Comparison of ENCODE assay signal across 8 cellular contexts in genomic region chr1:83860506-83861221, GRCh38.
A peak's percentile ranks its signal among the peaks of the same experiment; 100 is the strongest.
DNase-seq lines count a peak whose midpoint lies in the region; ATAC-seq, FAIRE-seq and TF ChIP-seq lines count a peak whose summit lies in the region.

No MANE protein-coding gene starts in this region.

- no peaks in the 10 kb centered on the region for H4K20me1 ChIP-seq in SK-N-SH (ENCODE audit: insufficient read depth)

- H3K36me3 Mint-ChIP-seq in WTC11 = no peaks in the 10 kb centered on the region

- TF ChIP-seq RAD21 in SK-N-SH (IDR thresholded peaks at IDR 0.05; ENCODE audit: low read length) = no peak

- peaks cover 6% of the 10 kb centered on the region for H3K27me3 ChIP-seq in HUES64 (ENCODE audit: insufficient read depth, low read length)
- H3K27me3 ChIP-seq in bronchial epithelial cell (ENCODE audit: control insufficient read depth, insufficient read depth, low read length) = no peaks in the 10 kb centered on the region
- H3K27me3 ChIP-seq in SK-N-SH (ENCODE audit: insufficient read depth) = no peaks in the 10 kb centered on the region

- peak overlapping the region; percentile 48 for H3K4me3 Mint-ChIP-seq in WTC11

- H3F3A ChIP-seq in SK-N-SH (replicated peaks; ENCODE audit: insufficient read depth) = no peaks in the 10 kb centered on the region

- ATAC-seq in GM21360 (IDR thresholded peaks at IDR 0.05; ENCODE audit: unreplicated experiment) = peak; percentile 95
- peak; percentile 97 for ATAC-seq in WTC11

- no peak overlapping the region for H3K27ac Mint-ChIP-seq in WTC11

- H3K4me2 ChIP-seq in SK-N-SH = no peak overlapping the region

- WGBS in HUES64 = 89% methylated on average over 53 of the region's 53 CpGs
- 88% methylated on average over 33 of the region's 53 CpGs for WGBS in SK-N-SH (ENCODE audit: low lambda C conversion rate)

- H3K9me3 Mint-ChIP-seq in WTC11 = no peaks in the 10 kb centered on the region

- CTCF ChIA-PET in WTC11 (lab: Charles Lee) = interaction anchor here (0.6 to 1.0 kb wide), 6 partner anchors 10 to 794 kb away, joined by 3 read pairs; no protein-coding TSS in a partner anchor
- CTCF ChIA-PET in SK-N-SH (lab: Yijun Ruan, JAX) = no interaction called here

- H2AFZ ChIP-seq in SK-N-SH (ENCODE audit: low read depth) = no peak overlapping the region

- POLR2A ChIA-PET in WTC11 (lab: Charles Lee) = no interaction called here
- POLR2A ChIA-PET in SK-N-SH (lab: Yijun Ruan, JAX) = no interaction called here

- H3K27me3 Mint-ChIP-seq in WTC11 (ENCODE audit: low read depth) = peaks cover 17% of the 10 kb centered on the region

- H3K4me1 Mint-ChIP-seq in WTC11 = peaks cover 8% of the 10 kb centered on the region

- H3K4me1 ChIP-seq in HUES64 (ENCODE audit: insufficient read depth, low read length) (0 out of 2 replicates have a peak, but pooled peaks cover 3% of the 10 kb centered on the region), SK-N-SH (ENCODE audit: control insufficient read depth in 1 of 2, insufficient read depth in 2 of 2, low read depth in 1 of 2, low read length in 1 of 2) (peaks cover 0 to 3% of the 10 kb centered on the region in 2 experiments; a peak in 1 of 4 replicates)

- H3K79me2 ChIP-seq in SK-N-SH (ENCODE audit: insufficient read depth) = no peaks in the 10 kb centered on the region

- DNase-seq in COLO668 (lab: John Stamatoyannopoulos, UW; ENCODE audit: unreplicated experiment) (peak; percentile 94), WTC11 (ENCODE audit: low spot score) (peak; percentile 91), bronchial epithelial cell (ENCODE audit: low read depth) (peak; percentile 44), kidney glomerular epithelial cell (lab: John Stamatoyannopoulos, UW) (peak; percentile 52), SK-N-SH (no peak)
- DNase-seq in stimulated activated CD4-positive, alpha-beta T cell treated with anti-CD3 and anti-CD28 coated beads, Interleukin-15, amount 100 ng/mL, for 1 hour (ENCODE audit: low read depth in 1 of 2, low spot score in 1 of 2) = peak; percentile 41 to 68

- H3K9me3 ChIP-seq in HUES64 (ENCODE audit: insufficient read depth, low read depth, low read length) (no peaks in the 10 kb centered on the region), SK-N-SH (no peaks in the 10 kb centered on the region)

- H3K36me3 ChIP-seq in HUES64 (ENCODE audit: insufficient read depth, low read length) = no peaks in the 10 kb centered on the region
- H3K36me3 ChIP-seq in bronchial epithelial cell (ENCODE audit: control insufficient read depth, insufficient read depth, low read length) = no peaks in the 10 kb centered on the region
- no peaks in the 10 kb centered on the region for H3K36me3 ChIP-seq in SK-N-SH (replicated peaks in 1 of 2; ENCODE audit: control insufficient read depth in 1 of 2, insufficient read depth in 2 of 2, low read length in 1 of 2)

- H3K27ac ChIP-seq in HUES64 (ENCODE audit: low read depth, low read length) = no peak overlapping the region
- H3K27ac ChIP-seq in SK-N-SH (ENCODE audit: low read depth in 2 of 2, low read length in 1 of 2) = no peak overlapping the region

- H3K9ac ChIP-seq in HUES64 (ENCODE audit: low read depth, low read length) (no peak overlapping the region; the same call in 1 of the 2 replicates), SK-N-SH (no peak overlapping the region)

- TF ChIP-seq CTCF in WTC11 (IDR thresholded peaks at IDR 0.05) = peak; percentile 33; the same call in 1 of the 2 replicates
- TF ChIP-seq CTCF in bronchial epithelial cell (IDR thresholded peaks at IDR 0.05; ENCODE audit: insufficient read depth, low read length, severe bottlenecking) = peak; percentile 85
- TF ChIP-seq CTCF in SK-N-SH (IDR thresholded peaks at IDR 0.05) = no peak

- H3K9me2 ChIP-seq in SK-N-SH = no peaks in the 10 kb centered on the region

- H3K4me3 ChIP-seq in HUES64 (ENCODE audit: low read length) = peak overlapping the region; percentile 42
- peak overlapping the region; percentile 65 for H3K4me3 ChIP-seq in bronchial epithelial cell (ENCODE audit: low read depth, low read length)
- no peak overlapping the region; a peak in 1 of 4 replicates for H3K4me3 ChIP-seq in SK-N-SH (ENCODE audit: low read depth in 2 of 2, low read length in 1 of 2)

- no peak for TF ChIP-seq EP300 in SK-N-SH (IDR thresholded peaks at IDR 0.05; ENCODE audit: borderline replicate concordance in 1 of 2, low read depth in 1 of 2, low read length in 1 of 2)

- no peak for FAIRE-seq in bronchial epithelial cell (lab: Jason Lieb, UNC)

TF ChIP-seq in WTC11, 78 proteins besides CTCF, POLR2A, EP300 and RAD21 (continues in another document):
- TF ChIP-seq ZNF138 (CRISPR knock-in tag; conservative IDR thresholded peaks at IDR 0.05) (no peak), CREM (CRISPR knock-in tag; IDR thresholded peaks at IDR 0.05) (peak; percentile 76), HMGXB4 (CRISPR knock-in tag; IDR thresholded peaks at IDR 0.05) (peak; percentile 95), USF1 (CRISPR knock-in tag; IDR thresholded peaks at IDR 0.05) (peak; percentile 67)

TF ChIP-seq in SK-N-SH, 30 proteins besides CTCF, POLR2A, EP300 and RAD21:
- TF ChIP-seq ELF1 (IDR thresholded peaks at IDR 0.05) (no peak), TEAD4 (IDR thresholded peaks at IDR 0.05; ENCODE audit: borderline replicate concordance, insufficient read depth) (no peak), USF2 (IDR thresholded peaks at IDR 0.05; ENCODE audit: borderline replicate concordance, low read depth, low read length) (no peak), NFIC (IDR thresholded peaks at IDR 0.05; ENCODE audit: borderline replicate concordance) (no peak), RFX5 (IDR thresholded peaks at IDR 0.05; ENCODE audit: low read length) (no peak), NRF1 (IDR thresholded peaks at IDR 0.05; ENCODE audit: low read depth, low read length) (no peak), MXI1 (IDR thresholded peaks at IDR 0.05; ENCODE audit: low read depth, low read length) (no peak), CHD2 (IDR thresholded peaks at IDR 0.05; ENCODE audit: low read length, partially characterized antibody) (no peak), FOXJ3 (CRISPR knock-in tag; IDR thresholded peaks at IDR 0.05) (no peak), RXRA (IDR thresholded peaks at IDR 0.05; ENCODE audit: borderline replicate concordance, low read depth) (no peak), POLR2AphosphoS5 (IDR thresholded peaks at IDR 0.05; ENCODE audit: low read depth, low read length) (no peak), MEF2A (IDR thresholded peaks at IDR 0.05; ENCODE audit: borderline replicate concordance, low read depth) (no peak), FOXM1 (IDR thresholded peaks at IDR 0.05; ENCODE audit: low read depth) (no peak), PBX3 (IDR thresholded peaks at IDR 0.05) (no peak), RCOR1 (IDR thresholded peaks at IDR 0.05; ENCODE audit: low read length) (no peak), EZH2phosphoT487 (IDR thresholded peaks at IDR 0.05; ENCODE audit: borderline replicate concordance, low read depth) (no peak), YY1 (IDR thresholded peaks at IDR 0.05; ENCODE audit: low read depth) (no peak)

Comparison
In these comparisons a context has a peak if more than half of its experiments do, and no peak if none do; other contexts are left out.
1. H3K4me3 ChIP-seq: peak in HUES64 (single experiment) and bronchial epithelial cell (single experiment); none in SK-N-SH (0 of 2).